In genomic region chr2:204608261-204608660, GRCh38 we compare ENCODE assay signal across 14 cellular contexts.
DNase-seq lines count a peak whose midpoint lies in the region; ATAC-seq and TF ChIP-seq lines count a peak whose summit lies in the region.
"Had no signal": no experiment of that assay in that cellular context is flagged by ENCODE, and none has a peak within 500 bp of the region (broad histone marks: within the 10 kb centered on the region; RNA-seq: fewer than 3 reads in every experiment).

No MANE protein-coding gene starts in this region.

- TF ChIP-seq CTCF in AG09319 (IDR thresholded peaks at IDR 0.05; ENCODE audit: low read depth, low read length) (no peak), astrocyte of the cerebellum (IDR thresholded peaks at IDR 0.05; ENCODE audit: low read depth, low read length, missing control alignments) (no peak), foreskin fibroblast (IDR thresholded peaks at IDR 0.05; ENCODE audit: low read depth, low read length) (no peak), ovary (IDR thresholded peaks at IDR 0.05) (no peak), smooth muscle cell (IDR thresholded peaks at IDR 0.05; ENCODE audit: borderline replicate concordance, insufficient read depth, poor library complexity, severe bottlenecking) (no peak)

- H3K36me3 ChIP-seq in ovary (no peaks in the 10 kb centered on the region), smooth muscle cell (ENCODE audit: low read depth) (no peaks in the 10 kb centered on the region)
- H3K36me3 ChIP-seq: BLaER1, neutrophil, WERI-Rb-1 had no signal

- peaks cover 14% of the 10 kb centered on the region for H3K4me1 ChIP-seq in ovary (ENCODE audit: insufficient read depth)
- H3K4me1 ChIP-seq in smooth muscle cell (ENCODE audit: low read depth): no peaks in the 10 kb centered on the region
- H3K4me1 ChIP-seq: BLaER1 had no signal

- no peak for TF ChIP-seq POLR2A in ovary (IDR thresholded peaks at IDR 0.05)

- H2AFZ ChIP-seq in smooth muscle cell (ENCODE audit: low read depth): no peak overlapping the region

- H4K20me1 ChIP-seq in smooth muscle cell (ENCODE audit: low read depth): peaks cover 5% of the 10 kb centered on the region
- H4K20me1 ChIP-seq: BLaER1 had no signal

- no peaks in the 10 kb centered on the region for H3K27me3 ChIP-seq in ovary
- no peaks in the 10 kb centered on the region for H3K27me3 ChIP-seq in smooth muscle cell (ENCODE audit: low read depth)
- H3K27me3 ChIP-seq: BLaER1, neutrophil had no signal

- in situ Hi-C loops in astrocyte of the cerebellum (cut with HindIII; ENCODE audit: low sequenced_read_pairs): no loop called here

- no peaks in the 10 kb centered on the region for H3F3A ChIP-seq in smooth muscle cell (ENCODE audit: low read depth)

- H3K27ac ChIP-seq in ovary (no peak overlapping the region), smooth muscle cell (ENCODE audit: low read depth) (no peak overlapping the region)
- H3K27ac ChIP-seq: BLaER1, neutrophil, WERI-Rb-1 had no signal

- H3K79me2 ChIP-seq in smooth muscle cell (ENCODE audit: low read depth): no peaks in the 10 kb centered on the region

- DNase-seq in AG09319 (ENCODE audit: extremely low read depth, low read depth): peak; percentile 30
- peak; percentile 26 for DNase-seq in astrocyte of the cerebellum (ENCODE audit: low read depth)
- DNase-seq in foreskin fibroblast: peak; percentile 33 to 56
- peak in 3 of 5 donors; percentile 21 to 39 (median 25) for DNase-seq in ovary
- no peak for DNase-seq in smooth muscle cell (lab: John Stamatoyannopoulos, UW; ENCODE audit: unreplicated experiment)
- DNase-seq in NCI-H1930 (lab: John Stamatoyannopoulos, UW): no peak
- DNase-seq: GOT3, NCI-H2171, WERI-Rb-1 had no signal

- H3K9ac ChIP-seq in smooth muscle cell (ENCODE audit: low read depth): no peak overlapping the region
- H3K9ac ChIP-seq: BLaER1 had no signal

- intact Hi-C loops in ovary (cut with DNase I): no loop called here

- H3K4me3 ChIP-seq in astrocyte of the cerebellum (ENCODE audit: low read depth, low read length) (no peak overlapping the region), foreskin fibroblast (ENCODE audit: low read depth in 1 of 2, low read length in 2 of 2) (no peak overlapping the region), ovary (no peak overlapping the region), smooth muscle cell (no peak overlapping the region)
- H3K4me3 ChIP-seq: BLaER1 had no signal

- TF ChIP-seq EP300 in ovary (IDR thresholded peaks at IDR 0.05): no peak

- ATAC-seq in HG03139 (IDR thresholded peaks at IDR 0.05; ENCODE audit: unreplicated experiment): no peak
- no peak for ATAC-seq in HG02981 (IDR thresholded peaks at IDR 0.05; ENCODE audit: unreplicated experiment)
- ATAC-seq: SK-N-SH treated with all-trans-retinoic acid at 6 μM for 48 hours had no signal

- no peak overlapping the region for H3K4me2 ChIP-seq in smooth muscle cell
- H3K4me2 ChIP-seq: BLaER1 had no signal

- H3K9me3 ChIP-seq in ovary (no peaks in the 10 kb centered on the region), smooth muscle cell (replicated peaks; ENCODE audit: low read depth) (no peaks in the 10 kb centered on the region)
- H3K9me3 ChIP-seq: BLaER1, neutrophil had no signal

- WGBS in ovary, 3 donors: 1 to 6% (median 1%) methylated on average over 2 of the region's 2 CpGs
- whole genome bisulfite sequencing in smooth muscle cell (ENCODE audit: low lambda C conversion rate): 53% methylated on average over 2 of the region's 2 CpGs

Comparison
In these comparisons a context has a peak if more than half of its experiments do, and no peak if none do; other contexts are left out.
1. DNase-seq: peak in AG09319 (single experiment), astrocyte of the cerebellum (single experiment), foreskin fibroblast (2 of 2) and ovary (3 of 5); none in smooth muscle cell (single experiment) and NCI-H1930 (0 of 2).